Comparison of ENCODE assay signal across 19 cellular contexts in the genomic region with DNA sequence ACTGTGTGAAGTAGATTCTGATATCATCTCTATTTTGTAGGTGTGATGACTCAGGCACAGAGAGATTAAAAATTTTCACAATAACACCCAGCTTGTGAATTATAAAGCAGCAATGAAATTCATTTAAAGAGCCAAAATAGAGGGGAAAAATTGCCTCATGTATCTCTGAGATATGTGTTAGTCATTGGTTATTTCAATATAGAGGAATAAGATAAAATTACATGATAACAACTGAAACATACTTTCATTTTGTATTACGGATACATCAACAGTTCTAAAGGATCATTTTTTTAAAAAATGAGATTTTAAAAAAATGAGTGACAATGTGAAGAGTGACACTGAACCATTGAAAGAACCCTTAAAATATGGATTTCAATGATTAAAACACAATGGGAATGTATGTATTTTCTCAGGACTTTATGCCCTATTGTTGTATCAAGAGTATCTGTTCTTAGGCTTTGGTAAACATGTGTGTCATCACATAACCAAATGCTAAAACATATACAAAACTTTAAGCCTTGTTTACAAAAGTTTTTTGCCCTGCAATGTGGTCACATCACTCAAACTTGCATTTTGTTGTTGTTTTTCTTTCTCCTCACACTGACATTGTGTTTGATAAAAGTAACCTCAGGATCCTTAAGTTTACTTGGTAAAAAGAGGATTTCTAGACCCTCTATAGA.
DNase-seq lines count a peak whose midpoint lies in the region; ATAC-seq and TF ChIP-seq lines count a peak whose summit lies in the region.
"Had no signal": no experiment of that assay in that cellular context is flagged by ENCODE, and none has a peak within 500 bp of the region (broad histone marks: within the 10 kb centered on the region; RNA-seq: fewer than 3 reads in every experiment).

No MANE protein-coding gene starts in this region.

- WGBS in mesenchymal stem cell = no CpG with 5 or more reads among the region's 1 CpG

- H3K4me3 ChIP-seq in mesenchymal stem cell (ENCODE audit: insufficient read depth in 1 of 2, low read depth in 1 of 2, low read length in 2 of 2) = peak overlapping the region in 1 of 2 experiments; percentile 52
- H3K4me3 ChIP-seq: coronary artery, esophagus muscularis mucosa had no signal

- H4K91ac ChIP-seq in mesenchymal stem cell (ENCODE audit: low read length) = no peak overlapping the region

- peaks cover 9% of the 10 kb centered on the region for H3K4me1 Mint-ChIP-seq in chondrocyte (ENCODE audit: low read depth)
- H3K4me1 Mint-ChIP-seq: activated B cell treated with CpG ODN at 0.5 μM for 24 hours; activated naive CD8-positive, alpha-beta T cell treated with anti-CD3 and anti-CD28 coated beads, Interleukin-2, amount 10 ng/mL, durations not matched to agents 7 days and 5 days; T-cell had no signal

- no peaks in the 10 kb centered on the region for H3K27me3 Mint-ChIP-seq in chondrocyte (ENCODE audit: low read depth)
- H3K27me3 Mint-ChIP-seq: activated naive CD8-positive, alpha-beta T cell treated with anti-CD3 and anti-CD28 coated beads, Interleukin-2, amount 10 ng/mL, durations not matched to agents 7 days and 5 days had no signal

- TF ChIP-seq CTCF in chondrocyte (IDR thresholded peaks at IDR 0.05) = no peak

- no peak overlapping the region for H2BK120ac ChIP-seq in mesenchymal stem cell (ENCODE audit: low read depth, low read length)

- no peak overlapping the region for H2BK15ac ChIP-seq in mesenchymal stem cell (ENCODE audit: low read depth, poor library complexity, severe bottlenecking)

- no peak overlapping the region for H2BK12ac ChIP-seq in mesenchymal stem cell (ENCODE audit: low read length in 2 of 2)

- H3K9me3 ChIP-seq in mesenchymal stem cell (ENCODE audit: control insufficient read depth, low read length) = no peaks in the 10 kb centered on the region
- H3K9me3 ChIP-seq: BE2C, esophagus muscularis mucosa had no signal

- H3K9ac ChIP-seq in mesenchymal stem cell (ENCODE audit: low read length) = peak overlapping the region; percentile 65

- H3K14ac ChIP-seq in mesenchymal stem cell (ENCODE audit: low read length in 2 of 2) = no peak overlapping the region

- DNase-seq in EH (ENCODE audit: low read depth) (peak; percentile 3), NCI-H226 (peak; percentile 18), chondrocyte (ENCODE audit: low spot score) (no peak), mesenchymal stem cell (no peak), foreskin melanocyte (no peak), kidney tubule cell (ENCODE audit: low spot score) (no peak), dermis blood vessel endothelial cell (no peak)
- DNase-seq: activated B cell treated with CpG ODN at 0.5 μM for 24 hours; activated naive CD8-positive, alpha-beta T cell treated with anti-CD3 and anti-CD28 coated beads, Interleukin-2, amount 10 ng/mL, durations not matched to agents 7 days and 5 days; BE2C; DMS 273 treated with DMSO at 0.1 percent for 48 hours; KG1; NCI-H446; stimulated activated CD4-positive, alpha-beta T cell treated with anti-CD3 and anti-CD28 coated beads, Interleukin-15, amount 100 ng/mL, for 24 hours; T-cell had no signal

- H3K36me3 ChIP-seq in mesenchymal stem cell (ENCODE audit: control insufficient read depth in 1 of 2, insufficient read depth in 2 of 2, low read depth in 1 of 2, low read length in 2 of 2) = no peaks in the 10 kb centered on the region
- H3K36me3 ChIP-seq: BE2C, esophagus muscularis mucosa had no signal

- H2AFZ ChIP-seq in mesenchymal stem cell (ENCODE audit: low read depth, low read length) = no peak overlapping the region

- H3K27me3 ChIP-seq in mesenchymal stem cell (ENCODE audit: control insufficient read depth in 1 of 2, insufficient read depth in 1 of 2, low read length in 2 of 2) = no peaks in the 10 kb centered on the region
- H3K27me3 ChIP-seq: BE2C, esophagus muscularis mucosa had no signal

- no peak overlapping the region for H3K27ac ChIP-seq in mesenchymal stem cell (ENCODE audit: low read length, poor library complexity, severe bottlenecking)
- H3K27ac ChIP-seq: coronary artery, esophagus muscularis mucosa had no signal

- H3K18ac ChIP-seq in mesenchymal stem cell (ENCODE audit: low read depth in 1 of 2, low read length in 2 of 2) = no peak overlapping the region

- H3K4ac ChIP-seq in mesenchymal stem cell (ENCODE audit: low read depth in 1 of 2, low read length in 2 of 2) = no peak overlapping the region

- H3K9me3 Mint-ChIP-seq in chondrocyte (ENCODE audit: low read depth) = no peaks in the 10 kb centered on the region
- H3K9me3 Mint-ChIP-seq: activated B cell treated with CpG ODN at 0.5 μM for 24 hours; activated naive CD8-positive, alpha-beta T cell treated with anti-CD3 and anti-CD28 coated beads, Interleukin-2, amount 10 ng/mL, durations not matched to agents 7 days and 5 days; T-cell had no signal

- no peak for ATAC-seq in GM18498 (IDR thresholded peaks at IDR 0.05; ENCODE audit: unreplicated experiment)
- ATAC-seq: HCT116, T-cell had no signal

- H4K8ac ChIP-seq in mesenchymal stem cell (ENCODE audit: low read length) = no peak overlapping the region

- H3K36me3 Mint-ChIP-seq in chondrocyte (ENCODE audit: low read depth) = no peaks in the 10 kb centered on the region
- H3K36me3 Mint-ChIP-seq: activated naive CD8-positive, alpha-beta T cell treated with anti-CD3 and anti-CD28 coated beads, Interleukin-2, amount 10 ng/mL, durations not matched to agents 7 days and 5 days; T-cell had no signal

- no peak overlapping the region for H3K23ac ChIP-seq in mesenchymal stem cell (ENCODE audit: low read length in 2 of 2)

- no peaks in the 10 kb centered on the region for H3K4me1 ChIP-seq in mesenchymal stem cell (ENCODE audit: control insufficient read depth, insufficient read depth, low read depth, low read length)
- H3K4me1 ChIP-seq: BE2C had no signal

- no peak overlapping the region for H3K4me2 ChIP-seq in mesenchymal stem cell (ENCODE audit: low read length, poor library complexity, severe bottlenecking)

- H2AK5ac ChIP-seq in mesenchymal stem cell (ENCODE audit: low read length, severe bottlenecking) = no peak overlapping the region

- peak overlapping the region; percentile 80 for H3K27ac Mint-ChIP-seq in chondrocyte (ENCODE audit: unreplicated experiment)
- H3K27ac Mint-ChIP-seq: activated B cell treated with CpG ODN at 0.5 μM for 24 hours; activated naive CD8-positive, alpha-beta T cell treated with anti-CD3 and anti-CD28 coated beads, Interleukin-2, amount 10 ng/mL, durations not matched to agents 7 days and 5 days; T-cell had no signal

- H2BK5ac ChIP-seq in mesenchymal stem cell (ENCODE audit: low read depth, low read length, poor library complexity, severe bottlenecking) = no peak overlapping the region

- H3K4me3 Mint-ChIP-seq in chondrocyte (ENCODE audit: unreplicated experiment) = no peak overlapping the region
- H3K4me3 Mint-ChIP-seq: activated B cell treated with CpG ODN at 0.5 μM for 24 hours; activated naive CD8-positive, alpha-beta T cell treated with anti-CD3 and anti-CD28 coated beads, Interleukin-2, amount 10 ng/mL, durations not matched to agents 7 days and 5 days; T-cell had no signal

- H3K79me1 ChIP-seq in mesenchymal stem cell (replicated peaks; ENCODE audit: low read length, poor library complexity, severe bottlenecking) = no peaks in the 10 kb centered on the region

Comparison
In these comparisons a context has a peak if more than half of its experiments do, and no peak if none do; other contexts are left out.
1. DNase-seq: peak in EH (single experiment) and NCI-H226 (single experiment); none in chondrocyte (single experiment), mesenchymal stem cell (single experiment), foreskin melanocyte (single experiment), kidney tubule cell (single experiment) and dermis blood vessel endothelial cell (single experiment).